In genomic region chr19:19732579-19733501, GRCh38 we compare ENCODE assay signal across 8 cellular contexts. TPM values are rescaled to one million over a fixed set of nuclear protein-coding genes. Genes with fewer than 3 reads are reported as not detected.
DNase-seq lines count a peak whose midpoint lies in the region; ATAC-seq and TF ChIP-seq lines count a peak whose summit lies in the region.

TSS of gene ZNF14 (minus strand) at chr19:19733112. CDS start at chr19:19732958, 154 bp downstream.

- H4K20me1 ChIP-seq in hepatocyte (ENCODE audit: insufficient read depth, poor library complexity, severe bottlenecking) = no peaks in the 10 kb centered on the region

- peaks cover 42% of the 10 kb centered on the region for H3K79me2 ChIP-seq in hepatocyte

- H3K9me2 ChIP-seq in hepatocyte (replicated peaks; ENCODE audit: insufficient read depth) = no peaks in the 10 kb centered on the region

- peak; percentile 88 for TF ChIP-seq POLR2A in GM15510 (IDR thresholded peaks at IDR 0.05; ENCODE audit: borderline replicate concordance, extremely low read depth, insufficient read length)

- H2AFZ ChIP-seq in hepatocyte = peak within 1 kb of the TSS; percentile 89

- H3K9me3 ChIP-seq in hepatocyte (ENCODE audit: low read depth) = peaks cover 26% of the 10 kb centered on the region
- H3K9me3 ChIP-seq in aorta (ENCODE audit: control insufficient read depth, low read length) = peaks cover 5% of the 10 kb centered on the region

- H3K4me2 ChIP-seq in hepatocyte = peak within 1 kb of the TSS; percentile 87

- H3K9ac ChIP-seq in rectal smooth muscle tissue (ENCODE audit: low read length) = peak within 1 kb of the TSS; percentile 74

- H3K36me3 ChIP-seq in hepatocyte (replicated peaks; ENCODE audit: insufficient read depth, low read depth) (peaks cover 8% of the 10 kb centered on the region), rectal smooth muscle tissue (ENCODE audit: control insufficient read depth, insufficient read depth, low read length) (no peaks in the 10 kb centered on the region), aorta (ENCODE audit: control insufficient read depth in 1 of 2, insufficient read depth in 2 of 2, low read length in 1 of 2) (no peaks in the 10 kb centered on the region)

- H3K27ac ChIP-seq in hepatocyte (peak within 1 kb of the TSS; percentile 86), rectal smooth muscle tissue (ENCODE audit: low read depth, low read length) (peak within 1 kb of the TSS; percentile 74), aorta (ENCODE audit: low read depth in 1 of 2, low read length in 2 of 2) (peak within 1 kb of the TSS in 1 of 2 donors; percentile 38)

- ATAC-seq in HG02852 (IDR thresholded peaks at IDR 0.05; ENCODE audit: unreplicated experiment) (peak; percentile 99), aorta (ENCODE audit: low FRiP score) (peak; percentile 100)

- under 1% methylated on average over 61 of the region's 61 CpGs for WGBS in hepatocyte (ENCODE audit: low lambda C conversion rate, missing lambda C conversion rate)
- WGBS in aorta, 2 donors = 1% methylated on average over 61 of the region's 61 CpGs

- H3K4me3 ChIP-seq in astrocyte of the cerebellum (ENCODE audit: low read depth, low read length) = peak within 1 kb of the TSS; percentile 77
- H3K4me3 ChIP-seq in hepatocyte = peak within 1 kb of the TSS; percentile 70
- peak within 1 kb of the TSS; percentile 89 for H3K4me3 ChIP-seq in rectal smooth muscle tissue (ENCODE audit: low read length)
- peak within 1 kb of the TSS; percentile 86 to 92 for H3K4me3 ChIP-seq in aorta (ENCODE audit: low read length in 2 of 2)

- DNase-seq in NCI-H146 treated with DMSO at 0.1 percent for 48 hours (lab: John Stamatoyannopoulos, UW; ENCODE audit: unreplicated experiment) (peak; percentile 95), T-helper 22 cell (ENCODE audit: low read depth) (peak; percentile 81), astrocyte of the cerebellum (ENCODE audit: low read depth) (peak; percentile 78), hepatocyte (ENCODE audit: low spot score) (peak; percentile 98), aorta (peak; percentile 96)

- H3K4me1 ChIP-seq in hepatocyte (ENCODE audit: insufficient read depth) (no peaks in the 10 kb centered on the region), rectal smooth muscle tissue (ENCODE audit: control insufficient read depth, insufficient read depth, low read length) (peaks cover 2% of the 10 kb centered on the region), aorta (ENCODE audit: control insufficient read depth in 1 of 2, insufficient read depth in 2 of 2, low read length in 2 of 2) (no peaks in the 10 kb centered on the region)

- peak; percentile 25 for TF ChIP-seq CTCF in astrocyte of the cerebellum (IDR thresholded peaks at IDR 0.05; ENCODE audit: low read depth, low read length, missing control alignments)
- TF ChIP-seq CTCF in hepatocyte (IDR thresholded peaks at IDR 0.05; ENCODE audit: poor library complexity) = peak; percentile 22

- intact Hi-C loops in aorta (cut with DNase I) = loop anchor here (5.0 kb wide), 2 partner anchors 66 to 89 kb away; partner anchors contain the start of genes ZNF506 (in 2 of the 2) and ZNF101 (in 1 of the 2)

- in situ Hi-C loops in astrocyte of the cerebellum (cut with HindIII; ENCODE audit: low sequenced_read_pairs) = no loop called here

- H3K27me3 ChIP-seq in hepatocyte (no peaks in the 10 kb centered on the region), rectal smooth muscle tissue (ENCODE audit: control insufficient read depth, insufficient read depth, low read length) (no peaks in the 10 kb centered on the region), aorta (ENCODE audit: control insufficient read depth in 1 of 2, insufficient read depth in 2 of 2, low read length in 1 of 2) (no peaks in the 10 kb centered on the region)

RNA-seq across cellular contexts. Expression of gene ZNF14, which starts in this region (rescaled TPM):
- total RNA-seq in hepatocyte (7.3 and 7.5 TPM in 2 replicates), aorta (10 to 100 TPM in 1 of 2 donors, 1 to 10 TPM in 1; 6.2 to 10.9 TPM)
- polyA plus RNA-seq in hepatocyte (3.9 and 4.6 TPM in 2 replicates), aorta (1 to 10 TPM; 3.0 to 4.6 TPM)
